ENCODE assay signal across 12 cellular contexts in the genomic region with DNA sequence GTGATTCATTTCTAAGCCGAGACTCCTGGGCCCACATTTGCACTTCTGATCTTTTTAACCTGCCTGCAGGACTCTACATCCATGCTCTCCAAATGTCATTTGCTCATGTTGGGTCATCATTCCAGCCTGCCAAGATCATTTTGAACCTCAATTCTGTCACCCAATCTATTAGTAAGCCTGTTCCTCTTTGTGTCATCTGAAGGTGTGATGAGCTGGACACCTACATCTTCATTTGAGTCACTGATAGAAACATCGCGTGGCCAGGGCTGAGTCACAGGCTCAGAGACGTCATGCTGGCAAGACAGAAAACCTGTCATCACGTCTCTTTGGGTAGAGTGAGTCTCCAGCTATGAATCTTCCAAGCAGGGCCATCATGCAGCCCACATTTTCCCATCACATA.
DNase-seq lines count a peak whose midpoint lies in the region; ATAC-seq, FAIRE-seq and TF ChIP-seq lines count a peak whose summit lies in the region.
"Had no signal": no experiment of that assay in that cellular context is flagged by ENCODE, and none has a peak within 500 bp of the region (broad histone marks: within the 10 kb centered on the region; RNA-seq: fewer than 3 reads in every experiment).

No MANE protein-coding gene starts in this region.

- H3K27ac ChIP-seq in RWPE1 (no peak overlapping the region), epithelial cell of prostate (no peak overlapping the region)
- H3K27ac ChIP-seq: coronary artery had no signal

- POLR2A ChIA-PET in RWPE1 (lab: Yijun Ruan, JAX; ENCODE audit: low non-redundant PET) = no interaction called here

- CTCF ChIA-PET in RWPE1 (lab: Yijun Ruan, JAX) = no interaction called here

- peak; percentile 38 to 48 for DNase-seq in activated CD4-positive, alpha-beta T cell treated with anti-CD3 and anti-CD28 coated beads for 24 hours (ENCODE audit: low read depth in 2 of 2)
- DNase-seq in activated CD4-positive, alpha-beta T cell treated with anti-CD3 and anti-CD28 coated beads, Interleukin-2, amount 50 U/mL, for 1 hour = no peak
- peak; percentile 45 for DNase-seq in RWPE1 (ENCODE audit: low spot score)
- peak; percentile 40 for DNase-seq in epithelial cell of prostate (ENCODE audit: low read depth, low spot score)
- DNase-seq in stimulated activated CD8-positive, alpha-beta memory T cell treated with anti-CD3 and anti-CD28 coated beads, Interleukin-2, amount 100 ng/mL, for 48 hours (ENCODE audit: low read depth in 2 of 2) = peak; percentile 49 to 73
- DNase-seq in DMS114 treated with DMSO at 0.1 percent for 48 hours (lab: John Stamatoyannopoulos, UW; ENCODE audit: unreplicated experiment) = no peak
- DNase-seq in D721Med (ENCODE audit: insufficient read length, low spot score) = no peak
- DNase-seq: activated gamma-delta T cell treated with Interleukin-2 at 50 U/mL for 16 hours, SK-N-SH had no signal

- no peak for ATAC-seq in GM21528 (IDR thresholded peaks at IDR 0.05; ENCODE audit: low FRiP score, unreplicated experiment)
- ATAC-seq: stimulated activated memory B cell treated with anti-CD40 and anti-IgM and Interleukin-4, amounts not matched to agents 10 μg/mL and 1 μg/mL and 100 μg/mL, for 72 hours had no signal

- TF ChIP-seq CTCF in RWPE1 (conservative IDR thresholded peaks at IDR 0.05; ENCODE audit: low read depth) = no peak
- TF ChIP-seq CTCF in D721Med (IDR thresholded peaks at IDR 0.05; ENCODE audit: insufficient read depth, missing control alignments) = no peak

- FAIRE-seq in D721Med (lab: Jason Lieb, UNC) = no peak

Comparison
In these comparisons a context has a peak if more than half of its experiments do, and no peak if none do; other contexts are left out.
1. DNase-seq: peak in activated CD4-positive, alpha-beta T cell treated with anti-CD3 and anti-CD28 coated beads for 24 hours (2 of 2), RWPE1 (single experiment), epithelial cell of prostate (single experiment) and stimulated activated CD8-positive, alpha-beta memory T cell treated with anti-CD3 and anti-CD28 coated beads, Interleukin-2, amount 100 ng/mL, for 48 hours (2 of 2); none in activated CD4-positive, alpha-beta T cell treated with anti-CD3 and anti-CD28 coated beads, Interleukin-2, amount 50 U/mL, for 1 hour (single experiment), DMS114 treated with DMSO at 0.1 percent for 48 hours (single experiment) and D721Med (single experiment).